ENCODE assay signal across 8 cellular contexts in genomic region chr11:68206211-68206610, GRCh38. TPM values are rescaled to one million over a fixed set of nuclear protein-coding genes. Genes with fewer than 3 reads are reported as not detected.
DNase-seq lines count a peak whose midpoint lies in the region; ATAC-seq and TF ChIP-seq lines count a peak whose summit lies in the region.

No MANE protein-coding gene starts in this region.

- H3K36me3 ChIP-seq in MM.1S (replicated peaks; ENCODE audit: insufficient read depth, low read length): no peaks in the 10 kb centered on the region

- peaks cover 33% of the 10 kb centered on the region for H3K4me1 Mint-ChIP-seq in memory B cell

- no peak overlapping the region for H3K9ac ChIP-seq in MM.1S (ENCODE audit: low read length)

- H3K4me3 ChIP-seq in MM.1S (ENCODE audit: low read length): no peak overlapping the region

- H3K9me3 ChIP-seq in MM.1S (replicated peaks; ENCODE audit: insufficient read depth, low read length): no peaks in the 10 kb centered on the region

- peak; percentile 51 to 53 for ATAC-seq in activated CD4-positive, CD25-positive, alpha-beta regulatory T cell treated with anti-CD3 and anti-CD28 coated beads, Interleukin-2, amount 50 U/mL, for 24 hours
- ATAC-seq in memory B cell (ENCODE audit: low read depth): peak; percentile 41
- ATAC-seq in HG03432 (IDR thresholded peaks at IDR 0.05; ENCODE audit: unreplicated experiment): no peak
- ATAC-seq in GM19397 (IDR thresholded peaks at IDR 0.05; ENCODE audit: unreplicated experiment): no peak

- H2AFZ ChIP-seq in MM.1S (ENCODE audit: low read length): no peak overlapping the region

- no peak for DNase-seq in activated CD4-positive, CD25-positive, alpha-beta regulatory T cell (lab: John Stamatoyannopoulos, UW)
- DNase-seq in MM.1S (peak; percentile 70), RPMI8226 (peak; percentile 76), dermis microvascular lymphatic vessel endothelial cell (ENCODE audit: low read depth in 2 of 2) (peak; percentile 46 to 68), memory B cell (ENCODE audit: low spot score in 2 of 2) (peak in 1 of 2 donors; percentile 44)

- no peaks in the 10 kb centered on the region for H3K27me3 ChIP-seq in MM.1S (replicated peaks; ENCODE audit: insufficient read depth, low read length)

- H3K4me2 ChIP-seq in MM.1S (ENCODE audit: low read depth, low read length): no peak overlapping the region

- H3K9me3 Mint-ChIP-seq in memory B cell: no peaks in the 10 kb centered on the region

- no peak overlapping the region for H3K4me3 Mint-ChIP-seq in memory B cell

- TF ChIP-seq CTCF in MM.1S (IDR thresholded peaks at IDR 0.05; ENCODE audit: low read length): peak; percentile 85

- H3K27ac Mint-ChIP-seq in memory B cell: peak overlapping the region; percentile 68

- peaks cover 92% of the 10 kb centered on the region for H3K79me2 ChIP-seq in MM.1S (ENCODE audit: low read length)

- H3K4me1 ChIP-seq in MM.1S (ENCODE audit: low read length): peaks cover 41% of the 10 kb centered on the region

- no peaks in the 10 kb centered on the region for H3K27me3 Mint-ChIP-seq in memory B cell

- no peaks in the 10 kb centered on the region for H3K9me2 ChIP-seq in MM.1S (replicated peaks; ENCODE audit: insufficient read depth, low read length)

- H4K20me1 ChIP-seq in MM.1S (ENCODE audit: insufficient read depth, low read length): peaks cover 21% of the 10 kb centered on the region

- H3F3A ChIP-seq in MM.1S (ENCODE audit: insufficient read depth, low read length): peaks cover 21% of the 10 kb centered on the region

- H3K36me3 Mint-ChIP-seq in memory B cell: no peaks in the 10 kb centered on the region

- H3K27ac ChIP-seq in MM.1S (ENCODE audit: low read length): no peak overlapping the region

RNA-seq across cellular contexts. Expression of gene KMT5B, which starts 6.9 kb away (rescaled TPM):
- total RNA-seq in dermis microvascular lymphatic vessel endothelial cell: 16.3 and 20.5 TPM in 2 replicates

Comparison
In these comparisons a context has a peak if more than half of its experiments do, and no peak if none do; other contexts are left out.
1. ATAC-seq: peak in activated CD4-positive, CD25-positive, alpha-beta regulatory T cell treated with anti-CD3 and anti-CD28 coated beads, Interleukin-2, amount 50 U/mL, for 24 hours (2 of 2) and memory B cell (single experiment); none in HG03432 (single experiment) and GM19397 (single experiment).
2. DNase-seq: peak in MM.1S (single experiment), RPMI8226 (single experiment) and dermis microvascular lymphatic vessel endothelial cell (2 of 2); none in activated CD4-positive, CD25-positive, alpha-beta regulatory T cell (0 of 4).